1 cellular context compared by ENCODE assay signal in the genomic region with DNA sequence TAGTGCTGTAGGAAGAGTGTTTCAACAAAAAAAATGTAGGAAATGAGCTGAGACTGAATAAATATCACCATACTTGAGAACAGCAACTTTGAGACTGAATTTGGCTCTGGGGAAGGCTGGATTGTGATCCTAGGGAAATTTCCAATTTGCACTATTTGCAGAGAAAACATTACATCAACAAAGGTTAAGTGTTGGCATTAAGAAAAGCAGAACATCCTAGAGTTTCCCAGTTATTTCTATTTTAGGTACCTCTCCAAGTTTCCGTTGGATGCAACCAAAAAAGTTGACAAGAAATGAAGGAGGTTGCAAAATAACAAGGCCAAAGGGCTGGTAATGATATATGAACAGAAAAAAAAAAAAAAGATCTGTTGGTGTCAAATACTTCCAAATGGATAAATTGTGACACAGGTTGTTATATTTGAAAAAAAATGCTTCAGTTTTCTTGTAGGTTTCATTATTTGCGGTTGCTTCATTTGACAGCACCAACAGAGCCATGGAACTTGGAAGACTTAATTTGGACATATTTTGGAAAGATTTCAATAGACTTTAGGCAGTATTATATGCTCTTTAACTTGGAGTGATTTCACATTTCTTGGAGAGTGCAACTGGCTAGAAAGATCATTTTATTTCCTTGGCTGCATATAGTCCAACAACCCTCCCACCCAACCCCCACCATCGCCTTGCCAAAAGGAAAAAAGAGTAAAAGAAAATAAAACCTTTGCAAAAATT.
TF ChIP-seq lines count a peak whose summit lies in the region.

No MANE protein-coding gene starts in this region.

TF ChIP-seq in GM23338, 12 proteins besides CTCF, POLR2A, EP300 and RAD21 (continued from another document):
- TF ChIP-seq, protein P1, sequence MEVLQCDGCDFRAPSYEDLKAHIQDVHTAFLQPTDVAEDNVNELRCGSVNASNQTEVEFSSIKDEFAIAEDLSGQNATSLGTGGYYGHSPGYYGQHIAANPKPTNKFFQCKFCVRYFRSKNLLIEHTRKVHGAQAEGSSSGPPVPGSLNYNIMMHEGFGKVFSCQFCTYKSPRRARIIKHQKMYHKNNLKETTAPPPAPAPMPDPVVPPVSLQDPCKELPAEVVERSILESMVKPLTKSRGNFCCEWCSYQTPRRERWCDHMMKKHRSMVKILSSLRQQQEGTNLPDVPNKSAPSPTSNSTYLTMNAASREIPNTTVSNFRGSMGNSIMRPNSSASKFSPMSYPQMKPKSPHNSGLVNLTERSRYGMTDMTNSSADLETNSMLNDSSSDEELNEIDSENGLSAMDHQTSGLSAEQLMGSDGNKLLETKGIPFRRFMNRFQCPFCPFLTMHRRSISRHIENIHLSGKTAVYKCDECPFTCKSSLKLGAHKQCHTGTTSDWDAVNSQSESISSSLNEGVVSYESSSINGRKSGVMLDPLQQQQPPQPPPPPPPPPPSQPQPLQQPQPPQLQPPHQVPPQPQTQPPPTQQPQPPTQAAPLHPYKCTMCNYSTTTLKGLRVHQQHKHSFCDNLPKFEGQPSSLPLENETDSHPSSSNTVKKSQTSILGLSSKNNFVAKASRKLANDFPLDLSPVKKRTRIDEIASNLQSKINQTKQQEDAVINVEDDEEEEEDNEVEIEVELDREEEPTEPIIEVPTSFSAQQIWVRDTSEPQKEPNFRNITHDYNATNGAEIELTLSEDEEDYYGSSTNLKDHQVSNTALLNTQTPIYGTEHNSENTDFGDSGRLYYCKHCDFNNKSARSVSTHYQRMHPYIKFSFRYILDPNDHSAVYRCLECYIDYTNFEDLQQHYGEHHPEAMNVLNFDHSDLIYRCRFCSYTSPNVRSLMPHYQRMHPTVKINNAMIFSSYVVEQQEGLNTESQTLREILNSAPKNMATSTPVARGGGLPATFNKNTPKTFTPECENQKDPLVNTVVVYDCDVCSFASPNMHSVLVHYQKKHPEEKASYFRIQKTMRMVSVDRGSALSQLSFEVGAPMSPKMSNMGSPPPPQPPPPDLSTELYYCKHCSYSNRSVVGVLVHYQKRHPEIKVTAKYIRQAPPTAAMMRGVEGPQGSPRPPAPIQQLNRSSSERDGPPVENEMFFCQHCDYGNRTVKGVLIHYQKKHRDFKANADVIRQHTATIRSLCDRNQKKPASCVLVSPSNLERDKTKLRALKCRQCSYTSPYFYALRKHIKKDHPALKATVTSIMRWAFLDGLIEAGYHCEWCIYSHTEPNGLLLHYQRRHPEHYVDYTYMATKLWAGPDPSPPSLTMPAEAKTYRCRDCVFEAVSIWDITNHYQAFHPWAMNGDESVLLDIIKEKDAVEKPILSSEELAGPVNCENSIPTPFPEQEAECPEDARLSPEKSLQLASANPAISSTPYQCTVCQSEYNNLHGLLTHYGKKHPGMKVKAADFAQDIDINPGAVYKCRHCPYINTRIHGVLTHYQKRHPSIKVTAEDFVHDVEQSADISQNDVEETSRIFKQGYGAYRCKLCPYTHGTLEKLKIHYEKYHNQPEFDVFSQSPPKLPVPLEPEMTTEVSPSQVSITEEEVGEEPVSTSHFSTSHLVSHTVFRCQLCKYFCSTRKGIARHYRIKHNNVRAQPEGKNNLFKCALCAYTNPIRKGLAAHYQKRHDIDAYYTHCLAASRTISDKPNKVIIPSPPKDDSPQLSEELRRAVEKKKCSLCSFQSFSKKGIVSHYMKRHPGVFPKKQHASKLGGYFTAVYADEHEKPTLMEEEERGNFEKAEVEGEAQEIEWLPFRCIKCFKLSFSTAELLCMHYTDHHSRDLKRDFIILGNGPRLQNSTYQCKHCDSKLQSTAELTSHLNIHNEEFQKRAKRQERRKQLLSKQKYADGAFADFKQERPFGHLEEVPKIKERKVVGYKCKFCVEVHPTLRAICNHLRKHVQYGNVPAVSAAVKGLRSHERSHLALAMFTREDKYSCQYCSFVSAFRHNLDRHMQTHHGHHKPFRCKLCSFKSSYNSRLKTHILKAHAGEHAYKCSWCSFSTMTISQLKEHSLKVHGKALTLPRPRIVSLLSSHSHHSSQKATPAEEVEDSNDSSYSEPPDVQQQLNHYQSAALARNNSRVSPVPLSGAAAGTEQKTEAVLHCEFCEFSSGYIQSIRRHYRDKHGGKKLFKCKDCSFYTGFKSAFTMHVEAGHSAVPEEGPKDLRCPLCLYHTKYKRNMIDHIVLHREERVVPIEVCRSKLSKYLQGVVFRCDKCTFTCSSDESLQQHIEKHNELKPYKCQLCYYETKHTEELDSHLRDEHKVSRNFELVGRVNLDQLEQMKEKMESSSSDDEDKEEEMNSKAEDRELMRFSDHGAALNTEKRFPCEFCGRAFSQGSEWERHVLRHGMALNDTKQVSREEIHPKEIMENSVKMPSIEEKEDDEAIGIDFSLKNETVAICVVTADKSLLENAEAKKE (CRISPR knock-in tag; IDR thresholded peaks at IDR 0.05), result no peak
- no peak for TF ChIP-seq JUNB (IDR thresholded peaks at IDR 0.05; ENCODE audit: unreplicated experiment)
